In genomic region chr22:30356392-30357230, GRCh38 we compare ENCODE assay signal across 8 cellular contexts. TPM values are rescaled to one million over a fixed set of nuclear protein-coding genes. Genes with fewer than 3 reads are reported as not detected.
DNase-seq lines count a peak whose midpoint lies in the region; ATAC-seq, FAIRE-seq and TF ChIP-seq lines count a peak whose summit lies in the region.

TSS of gene CCDC157 (plus strand) at chr22:30357007. CDS start at chr22:30366001, 8,994 bp downstream.
TSS of gene SF3A1 (minus strand) at chr22:30356894. CDS start at chr22:30356792, 102 bp downstream.

- BruUV-seq in mammary epithelial cell (replicated peaks; lab: Mats Ljungman, UMichigan) = TSS peak; percentile 53

- H3K27me3 ChIP-seq in AG04450 (ENCODE audit: control insufficient read depth, insufficient read depth, low read length) (no peaks in the 10 kb centered on the region), mammary epithelial cell (ENCODE audit: insufficient read depth, low read length) (no peaks in the 10 kb centered on the region), small intestine (ENCODE audit: control insufficient read depth in 2 of 2, insufficient read depth in 2 of 2, low read length in 2 of 2) (no peaks in the 10 kb centered on the region)

- ATAC-seq in GM18870 (IDR thresholded peaks at IDR 0.05; ENCODE audit: unreplicated experiment) (peak; percentile 67), HG03103 (IDR thresholded peaks at IDR 0.05; ENCODE audit: low read depth, unreplicated experiment) (peak; percentile 83)

- DNase-seq in AG04450 (ENCODE audit: low read depth, low spot score) = peak; percentile 72
- peak; percentile 76 for DNase-seq in NCI-H2196 (lab: John Stamatoyannopoulos, UW; ENCODE audit: unreplicated experiment)
- DNase-seq in mammary epithelial cell = peak; percentile 91
- peak; percentile 95 for DNase-seq in iPS-NIHi7 (ENCODE audit: extremely low spot score)
- DNase-seq in small intestine = peak; percentile 89

- in situ Hi-C loops in mammary epithelial cell (cut with MboI; ENCODE audit: low sequenced_read_pairs in 2 of 2) = no loop called here

- dilution Hi-C loops in mammary epithelial cell (cut with HindIII; ENCODE audit: low sequenced_read_pairs) = no loop called here

- peaks cover 48% of the 10 kb centered on the region for H3K79me2 ChIP-seq in mammary epithelial cell (ENCODE audit: insufficient read depth, low read length)

- CTCF ChIA-PET in AG04450 (lab: Charles Lee) = interaction anchor here (0.9 to 1.8 kb wide), 5 partner anchors 28 to 248 kb away, joined by 3 to 9 read pairs (median 3); partner anchors contain the start of gene CASTOR1
- CTCF ChIA-PET in mammary epithelial cell (lab: Charles Lee; ENCODE audit: low non-redundant PET) = no interaction called here

- H3K4me2 ChIP-seq in mammary epithelial cell (ENCODE audit: insufficient read depth, low read depth, low read length) = peak within 1 kb of the TSS; percentile 87

- H3K4me3 ChIP-seq in AG04450 (ENCODE audit: low read depth, low read length) = peak within 1 kb of the TSS; percentile 92
- H3K4me3 ChIP-seq in WI38 (ENCODE audit: low read depth, low read length) = peak within 1 kb of the TSS; percentile 96
- peak within 1 kb of the TSS; percentile 75 to 89 (median 85) for H3K4me3 ChIP-seq in mammary epithelial cell (replicated peaks in 1 of 3; ENCODE audit: insufficient read depth in 1 of 3, low read depth in 2 of 3, low read length in 3 of 3)
- peak within 1 kb of the TSS; percentile 56 to 61 for H3K4me3 ChIP-seq in small intestine (ENCODE audit: low read depth in 1 of 2, low read length in 2 of 2)

- H3K9me3 ChIP-seq in AG04450 (ENCODE audit: control insufficient read depth, insufficient read depth, low read length) (no peaks in the 10 kb centered on the region), mammary epithelial cell (replicated peaks; ENCODE audit: insufficient read depth, low read length) (no peaks in the 10 kb centered on the region), small intestine (ENCODE audit: control insufficient read depth, low read depth) (no peaks in the 10 kb centered on the region)

- TF ChIP-seq CTCF in AG04450 (IDR thresholded peaks at IDR 0.05; ENCODE audit: low read depth, low read length) (no peak), WI38 (IDR thresholded peaks at IDR 0.05; ENCODE audit: low read depth, low read length) (no peak), mammary epithelial cell (conservative IDR thresholded peaks at IDR 0.05 in 1 of 2, IDR thresholded peaks at IDR 0.05 in 1 of 2; ENCODE audit: extremely low read depth in 1 of 2, insufficient read depth in 1 of 2, low read depth in 1 of 2, low read length in 2 of 2) (no peak)

- no peaks in the 10 kb centered on the region for H4K20me1 ChIP-seq in mammary epithelial cell (ENCODE audit: insufficient read depth, low read length)

- intact Hi-C loops in mammary epithelial cell (cut with micrococcal nuclease) = loop anchor here (1.0 to 2.0 kb wide), 3 partner anchors 29 to 68 kb away; partner anchors contain the start of gene RNF215

- peak within 1 kb of the TSS; percentile 98 for H2AFZ ChIP-seq in mammary epithelial cell (ENCODE audit: low read depth, low read length)

- no peak for FAIRE-seq in small intestine (lab: Jason Lieb, UNC)

- under 1% methylated on average over 51 of the region's 93 CpGs for WGBS in mammary epithelial cell (ENCODE audit: low coverage, missing lambda C conversion rate)
- 0 to 1% (median 0%) methylated on average over 45 to 93 of the region's 93 CpGs for WGBS in small intestine, 3 donors

- H3K27ac ChIP-seq in AG04450 (ENCODE audit: low read depth, low read length) = peak within 1 kb of the TSS; percentile 75
- H3K27ac ChIP-seq in mammary epithelial cell (ENCODE audit: insufficient read depth, low read depth, low read length) = peak within 1 kb of the TSS; percentile 85
- peak within 1 kb of the TSS; percentile 93 to 98 for H3K27ac ChIP-seq in small intestine (ENCODE audit: low read depth in 1 of 2, low read length in 1 of 2)

- peaks cover 15% of the 10 kb centered on the region for H3K4me1 ChIP-seq in mammary epithelial cell (ENCODE audit: insufficient read depth, low read length)
- H3K4me1 ChIP-seq in small intestine (ENCODE audit: control insufficient read depth in 2 of 2, insufficient read depth in 1 of 2, low read depth in 1 of 2, low read length in 1 of 2) = peaks cover 3 to 10% of the 10 kb centered on the region in 2 donors

- POLR2A ChIA-PET in AG04450 (lab: Yijun Ruan, JAX) = interaction anchor here (0.6 to 1.7 kb wide), 14 partner anchors 9 to 214 kb away, joined by 3 to 19 read pairs (median 4); partner anchors contain the start of genes CASTOR1 and TBC1D10A

- H3K36me3 ChIP-seq in mammary epithelial cell (ENCODE audit: insufficient read depth, low read length) = peaks cover 13% of the 10 kb centered on the region
- H3K36me3 ChIP-seq in small intestine (ENCODE audit: control insufficient read depth in 2 of 2, insufficient read depth in 2 of 2, low read length in 2 of 2) = peaks cover 5 to 12% of the 10 kb centered on the region in 2 donors

- peak within 1 kb of the TSS; percentile 95 for H3K9ac ChIP-seq in mammary epithelial cell (ENCODE audit: insufficient read depth, low read length)

RNA-seq across cellular contexts. Expression of gene CCDC157, which starts in this region (rescaled TPM):
- polyA plus RNA-seq in AG04450 (2011; rRNA removed) = 1.6 and 1.8 TPM in 2 replicates
- polyA minus RNA-seq in AG04450 (2011; rRNA and poly(A)+ RNA removed) = 0.83 and 1.8 TPM in 2 replicates
- total RNA-seq in mammary epithelial cell = 1 to 10 TPM; 1.9 to 3.2 TPM
- 1.6 TPM for polyA plus RNA-seq in mammary epithelial cell
- polyA minus RNA-seq in mammary epithelial cell = 1.9 TPM
- 1 to 10 TPM; 1.5 to 5.9 (median 2.2) TPM for polyA plus RNA-seq in small intestine

RNA-seq across cellular contexts. Expression of gene SF3A1, which starts in this region (rescaled TPM):
- polyA plus RNA-seq in AG04450 (2011; rRNA removed) = 53.1 and 82.7 TPM in 2 replicates
- polyA minus RNA-seq in AG04450 (2011; rRNA and poly(A)+ RNA removed) = 110 and 164 TPM in 2 replicates
- 100 to 1,000 TPM in 1 of 2 donors, 10 to 100 TPM in 1; 45.0 to 163 TPM for total RNA-seq in mammary epithelial cell
- 45.2 TPM for polyA plus RNA-seq in mammary epithelial cell
- 645 TPM for polyA minus RNA-seq in mammary epithelial cell
- 10 to 100 TPM; 17.6 to 28.2 (median 26.2) TPM for polyA plus RNA-seq in small intestine

Comparison
In these comparisons a context has a peak if more than half of its experiments do, and no peak if none do; other contexts are left out.
1. Peak in every context shown above with its lines: DNase-seq, ATAC-seq, H3K4me3 ChIP-seq and H3K27ac ChIP-seq.